In the genomic region with DNA sequence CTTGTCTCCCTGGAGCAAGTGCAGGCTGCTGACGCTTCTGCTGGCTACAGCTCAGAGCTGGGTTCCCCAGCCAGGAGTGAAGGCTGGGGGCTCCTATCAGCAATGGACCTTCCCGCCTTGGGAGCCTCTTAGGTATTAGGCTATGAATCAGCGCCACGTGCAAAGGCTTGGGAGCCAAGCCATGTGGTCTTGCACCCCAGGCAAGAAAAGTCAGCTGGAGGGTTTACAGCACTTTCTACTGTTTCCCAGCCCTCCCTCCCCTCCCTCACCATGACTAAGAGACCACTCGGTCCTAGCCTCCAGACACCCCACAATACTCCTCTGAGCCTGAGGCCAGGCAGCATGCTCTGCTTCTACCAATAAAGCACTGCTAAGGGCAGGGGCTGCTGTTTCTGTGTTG, we compare ENCODE assay signal across 1 cellular context.
A peak's percentile ranks its signal among the peaks of the same experiment; 100 is the strongest.
TF ChIP-seq lines count a peak whose summit lies in the region.

No MANE protein-coding gene starts in this region.

TF ChIP-seq in K562, 482 proteins besides CTCF, POLR2A, EP300 and RAD21:
- TF ChIP-seq, protein P1, sequence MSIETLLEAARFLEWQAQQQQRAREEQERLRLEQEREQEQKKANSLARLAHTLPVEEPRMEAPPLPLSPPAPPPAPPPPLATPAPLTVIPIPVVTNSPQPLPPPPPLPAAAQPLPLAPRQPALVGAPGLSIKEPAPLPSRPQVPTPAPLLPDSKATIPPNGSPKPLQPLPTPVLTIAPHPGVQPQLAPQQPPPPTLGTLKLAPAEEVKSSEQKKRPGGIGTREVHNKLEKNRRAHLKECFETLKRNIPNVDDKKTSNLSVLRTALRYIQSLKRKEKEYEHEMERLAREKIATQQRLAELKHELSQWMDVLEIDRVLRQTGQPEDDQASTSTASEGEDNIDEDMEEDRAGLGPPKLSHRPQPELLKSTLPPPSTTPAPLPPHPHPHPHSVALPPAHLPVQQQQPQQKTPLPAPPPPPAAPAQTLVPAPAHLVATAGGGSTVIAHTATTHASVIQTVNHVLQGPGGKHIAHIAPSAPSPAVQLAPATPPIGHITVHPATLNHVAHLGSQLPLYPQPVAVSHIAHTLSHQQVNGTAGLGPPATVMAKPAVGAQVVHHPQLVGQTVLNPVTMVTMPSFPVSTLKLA (conservative IDR thresholded peaks at IDR 0.05) = no peak
- TF ChIP-seq, protein P2, sequence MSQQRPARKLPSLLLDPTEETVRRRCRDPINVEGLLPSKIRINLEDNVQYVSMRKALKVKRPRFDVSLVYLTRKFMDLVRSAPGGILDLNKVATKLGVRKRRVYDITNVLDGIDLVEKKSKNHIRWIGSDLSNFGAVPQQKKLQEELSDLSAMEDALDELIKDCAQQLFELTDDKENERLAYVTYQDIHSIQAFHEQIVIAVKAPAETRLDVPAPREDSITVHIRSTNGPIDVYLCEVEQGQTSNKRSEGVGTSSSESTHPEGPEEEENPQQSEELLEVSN (IDR thresholded peaks at IDR 0.05; ENCODE audit: borderline replicate concordance in 1 of 2, extremely low read depth in 1 of 2, insufficient read depth in 1 of 2, insufficient read length in 1 of 2, low read depth in 1 of 2, low read length in 1 of 2, poor library complexity in 1 of 2, severe bottlenecking in 1 of 2) = peak in 1 of 2 experiments; percentile 32
- TF ChIP-seq, protein P3, sequence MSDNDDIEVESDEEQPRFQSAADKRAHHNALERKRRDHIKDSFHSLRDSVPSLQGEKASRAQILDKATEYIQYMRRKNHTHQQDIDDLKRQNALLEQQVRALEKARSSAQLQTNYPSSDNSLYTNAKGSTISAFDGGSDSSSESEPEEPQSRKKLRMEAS (CRISPR knock-in tag; IDR thresholded peaks at IDR 0.05) = 0 out of 2 replicates have a peak, but pooled peaks have one; percentile 36
- no peak for TF ChIP-seq PHB (CRISPR knock-in tag; IDR thresholded peaks at IDR 0.05)
- TF ChIP-seq, protein P4, sequence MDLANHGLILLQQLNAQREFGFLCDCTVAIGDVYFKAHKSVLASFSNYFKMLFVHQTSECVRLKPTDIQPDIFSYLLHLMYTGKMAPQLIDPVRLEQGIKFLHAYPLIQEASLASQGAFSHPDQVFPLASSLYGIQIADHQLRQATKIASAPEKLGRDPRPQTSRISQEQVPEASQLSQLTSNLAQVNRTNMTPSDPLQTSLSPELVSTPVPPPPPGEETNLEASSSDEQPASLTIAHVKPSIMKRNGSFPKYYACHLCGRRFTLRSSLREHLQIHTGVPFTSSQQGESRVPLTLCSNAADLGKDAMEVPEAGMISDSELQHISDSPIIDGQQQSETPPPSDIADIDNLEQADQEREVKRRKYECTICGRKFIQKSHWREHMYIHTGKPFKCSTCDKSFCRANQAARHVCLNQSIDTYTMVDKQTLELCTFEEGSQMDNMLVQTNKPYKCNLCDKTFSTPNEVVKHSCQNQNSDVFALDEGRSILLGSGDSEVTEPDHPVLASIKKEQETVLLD (IDR thresholded peaks at IDR 0.05) = no peak
- TF ChIP-seq BCL6 (CRISPR knock-in tag; IDR thresholded peaks at IDR 0.05) = no peak
- TF ChIP-seq, protein P5, sequence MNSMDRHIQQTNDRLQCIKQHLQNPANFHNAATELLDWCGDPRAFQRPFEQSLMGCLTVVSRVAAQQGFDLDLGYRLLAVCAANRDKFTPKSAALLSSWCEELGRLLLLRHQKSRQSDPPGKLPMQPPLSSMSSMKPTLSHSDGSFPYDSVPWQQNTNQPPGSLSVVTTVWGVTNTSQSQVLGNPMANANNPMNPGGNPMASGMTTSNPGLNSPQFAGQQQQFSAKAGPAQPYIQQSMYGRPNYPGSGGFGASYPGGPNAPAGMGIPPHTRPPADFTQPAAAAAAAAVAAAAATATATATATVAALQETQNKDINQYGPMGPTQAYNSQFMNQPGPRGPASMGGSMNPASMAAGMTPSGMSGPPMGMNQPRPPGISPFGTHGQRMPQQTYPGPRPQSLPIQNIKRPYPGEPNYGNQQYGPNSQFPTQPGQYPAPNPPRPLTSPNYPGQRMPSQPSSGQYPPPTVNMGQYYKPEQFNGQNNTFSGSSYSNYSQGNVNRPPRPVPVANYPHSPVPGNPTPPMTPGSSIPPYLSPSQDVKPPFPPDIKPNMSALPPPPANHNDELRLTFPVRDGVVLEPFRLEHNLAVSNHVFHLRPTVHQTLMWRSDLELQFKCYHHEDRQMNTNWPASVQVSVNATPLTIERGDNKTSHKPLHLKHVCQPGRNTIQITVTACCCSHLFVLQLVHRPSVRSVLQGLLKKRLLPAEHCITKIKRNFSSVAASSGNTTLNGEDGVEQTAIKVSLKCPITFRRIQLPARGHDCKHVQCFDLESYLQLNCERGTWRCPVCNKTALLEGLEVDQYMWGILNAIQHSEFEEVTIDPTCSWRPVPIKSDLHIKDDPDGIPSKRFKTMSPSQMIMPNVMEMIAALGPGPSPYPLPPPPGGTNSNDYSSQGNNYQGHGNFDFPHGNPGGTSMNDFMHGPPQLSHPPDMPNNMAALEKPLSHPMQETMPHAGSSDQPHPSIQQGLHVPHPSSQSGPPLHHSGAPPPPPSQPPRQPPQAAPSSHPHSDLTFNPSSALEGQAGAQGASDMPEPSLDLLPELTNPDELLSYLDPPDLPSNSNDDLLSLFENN (IDR thresholded peaks at IDR 0.05; ENCODE audit: low read depth in 2 of 2, low read length in 2 of 2) = no peak
